ENCODE assay signal across 8 cellular contexts in the genomic region with DNA sequence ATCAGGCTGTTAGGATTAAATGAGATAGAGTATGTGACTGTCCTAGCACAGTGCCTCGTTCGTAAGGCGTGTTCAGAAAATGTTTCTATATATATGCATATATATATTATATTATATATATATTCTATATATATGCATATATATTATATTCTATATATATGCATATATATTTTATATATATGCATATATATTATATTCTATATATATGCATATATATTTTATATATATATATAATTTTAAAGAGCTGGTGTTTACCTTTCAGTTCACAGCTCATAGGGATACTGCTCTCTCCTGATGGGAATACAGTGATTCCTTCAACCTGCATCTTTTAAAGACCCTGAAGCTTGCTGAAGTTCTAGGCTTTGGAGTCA. TPM values are rescaled to one million over a fixed set of nuclear protein-coding genes. Genes with fewer than 3 reads are reported as not detected.
DNase-seq lines count a peak whose midpoint lies in the region; ATAC-seq, FAIRE-seq and TF ChIP-seq lines count a peak whose summit lies in the region.

No MANE protein-coding gene starts in this region.

- H3K36me3 Mint-ChIP-seq in stimulated activated naive CD8-positive, alpha-beta T cell treated with anti-CD3 and anti-CD28 coated beads, Interleukin-15, Interleukin-2, amounts not matched to agents 100 ng/mL and 50 ng/mL, for 24 hours (ENCODE audit: low read depth) = peaks cover 9% of the 10 kb centered on the region

- no peaks in the 10 kb centered on the region for H3K9me3 ChIP-seq in breast epithelium
- no peaks in the 10 kb centered on the region for H3K9me3 ChIP-seq in mesodermal cell (ENCODE audit: control insufficient read depth, low read length)
- H3K9me3 ChIP-seq in aorta (ENCODE audit: control insufficient read depth, low read length) = no peaks in the 10 kb centered on the region

- H3K36me3 ChIP-seq in breast epithelium = peaks cover 3% of the 10 kb centered on the region
- peaks cover 45% of the 10 kb centered on the region for H3K36me3 ChIP-seq in mesodermal cell (ENCODE audit: control insufficient read depth, insufficient read depth, low read length)
- H3K36me3 ChIP-seq in aorta (ENCODE audit: control insufficient read depth in 1 of 2, insufficient read depth in 2 of 2, low read length in 1 of 2) = peaks cover 0 to 2% of the 10 kb centered on the region in 2 donors

- peak overlapping the region; percentile 90 for H3K4me3 Mint-ChIP-seq in stimulated activated naive CD8-positive, alpha-beta T cell treated with anti-CD3 and anti-CD28 coated beads, Interleukin-15, Interleukin-2, amounts not matched to agents 100 ng/mL and 50 ng/mL, for 24 hours

- peak overlapping the region; percentile 95 to 96 for H3K27ac ChIP-seq in breast epithelium
- peak overlapping the region; percentile 96 for H3K27ac ChIP-seq in mesodermal cell (ENCODE audit: low read depth, low read length, severe bottlenecking)
- no peak overlapping the region for H3K27ac ChIP-seq in aorta (ENCODE audit: low read depth in 1 of 2, low read length in 2 of 2)

- no peaks in the 10 kb centered on the region for H3K27me3 Mint-ChIP-seq in stimulated activated naive CD8-positive, alpha-beta T cell treated with anti-CD3 and anti-CD28 coated beads, Interleukin-15, Interleukin-2, amounts not matched to agents 100 ng/mL and 50 ng/mL, for 24 hours

- H3K9me3 Mint-ChIP-seq in stimulated activated naive CD8-positive, alpha-beta T cell treated with anti-CD3 and anti-CD28 coated beads, Interleukin-15, Interleukin-2, amounts not matched to agents 100 ng/mL and 50 ng/mL, for 24 hours = no peaks in the 10 kb centered on the region

- no peaks in the 10 kb centered on the region for H3K27me3 ChIP-seq in breast epithelium
- H3K27me3 ChIP-seq in aorta (ENCODE audit: control insufficient read depth in 1 of 2, insufficient read depth in 2 of 2, low read length in 1 of 2) = no peaks in the 10 kb centered on the region

- H3K4me3 ChIP-seq in breast epithelium (peak overlapping the region; percentile 79 to 80 (median 79)), mesodermal cell (ENCODE audit: extremely low read depth, insufficient read depth, low read length, poor library complexity, severe bottlenecking) (peak overlapping the region; percentile 77), aorta (ENCODE audit: low read length in 2 of 2) (peak overlapping the region; percentile 59 to 90)

- no peak for FAIRE-seq in GM12891 (lab: Jason Lieb, UNC)

- no CpG with 5 or more reads among the region's 3 CpGs for WGBS in mesodermal cell (ENCODE audit: insufficient coverage in 2 of 2), 2 experiments
- WGBS in aorta, 2 donors = 23 to 29% methylated on average over 3 of the region's 3 CpGs

- DNase-seq in stimulated activated naive CD8-positive, alpha-beta T cell treated with anti-CD3 and anti-CD28 coated beads, Interleukin-15, Interleukin-2, amounts not matched to agents 100 U/mL and 50 U/mL, for 24 hours = no peak
- DNase-seq in breast epithelium (ENCODE audit: low spot score in 2 of 2) (no peak), aorta (no peak), GM12891 (ENCODE audit: insufficient read length, low spot score) (no peak), inferior parietal cortex (ENCODE audit: extremely low spot score) (no peak)
- DNase-seq in stimulated activated CD4-positive, alpha-beta T cell treated with anti-CD3 and anti-CD28 coated beads, Interleukin-4, amount 100 ng/mL, for 4 hours = no peak

- H3K4me1 Mint-ChIP-seq in stimulated activated naive CD8-positive, alpha-beta T cell treated with anti-CD3 and anti-CD28 coated beads, Interleukin-15, Interleukin-2, amounts not matched to agents 100 ng/mL and 50 ng/mL, for 24 hours (ENCODE audit: low read depth) = peaks cover 13% of the 10 kb centered on the region

- no peak for ATAC-seq in stimulated activated naive CD8-positive, alpha-beta T cell treated with anti-CD3 and anti-CD28 coated beads, Interleukin-15, Interleukin-2, amounts not matched to agents 100 U/mL and 50 U/mL, for 24 hours
- no peak for ATAC-seq in aorta (ENCODE audit: low FRiP score)

- peak overlapping the region; percentile 93 for H3K27ac Mint-ChIP-seq in stimulated activated naive CD8-positive, alpha-beta T cell treated with anti-CD3 and anti-CD28 coated beads, Interleukin-15, Interleukin-2, amounts not matched to agents 100 ng/mL and 50 ng/mL, for 24 hours

- no peak for TF ChIP-seq POLR2A in breast epithelium (IDR thresholded peaks at IDR 0.05)
- TF ChIP-seq POLR2A in GM12891 (IDR thresholded peaks at IDR 0.05; ENCODE audit: low read depth, low read length) = no peak

- peaks cover 3 to 9% of the 10 kb centered on the region in 2 donors for H3K4me1 ChIP-seq in breast epithelium
- H3K4me1 ChIP-seq in mesodermal cell (ENCODE audit: control insufficient read depth, insufficient read depth, low read length, poor library complexity, severe bottlenecking) = no peaks in the 10 kb centered on the region
- H3K4me1 ChIP-seq in aorta (ENCODE audit: control insufficient read depth in 1 of 2, insufficient read depth in 2 of 2, low read length in 2 of 2) = peaks cover 4 to 9% of the 10 kb centered on the region in 2 donors

- intact Hi-C loops in breast epithelium (cut with DNase I; ENCODE audit: low total_unique reads) = no loop called here
- intact Hi-C loops in aorta (cut with DNase I) = loop anchor here in 1 of 2 donors (5.0 kb wide), 1 partner anchor 145 kb away; a partner anchor contains a TSS

- TF ChIP-seq CTCF in breast epithelium (IDR thresholded peaks at IDR 0.05) = no peak

TF ChIP-seq in GM12891, 5 proteins besides CTCF, POLR2A, EP300 and RAD21:
- TF ChIP-seq TAF1 (IDR thresholded peaks at IDR 0.05; ENCODE audit: low read depth, low read length) (no peak), SPI1 (IDR thresholded peaks at IDR 0.05; ENCODE audit: low read depth, low read length) (no peak), POU2F2 (IDR thresholded peaks at IDR 0.05; ENCODE audit: low read depth, low read length) (no peak), POLR2AphosphoS5 (IDR thresholded peaks at IDR 0.05; ENCODE audit: low read depth, low read length) (no peak), PAX5 (IDR thresholded peaks at IDR 0.05; ENCODE audit: insufficient read depth, low read length, severe bottlenecking) (no peak)

RNA-seq across cellular contexts. Expression of a gene that starts 0.7 kb away (rescaled TPM):
- total RNA-seq in breast epithelium = 100 to 1,000 TPM in 2 of 3 donors, 10 to 100 TPM in 1; 88.4 to 116 (median 106) TPM
- 303 TPM for polyA plus RNA-seq in mesodermal cell (2013, experiment 1 of 2)
- 287 TPM for polyA plus RNA-seq in mesodermal cell (2013, experiment 2 of 2)
- 10 to 100 TPM; 84.4 to 91.1 TPM for total RNA-seq in aorta
- polyA plus RNA-seq in aorta = 100 to 1,000 TPM; 183 to 191 TPM
- polyA plus RNA-seq in GM12891 (2012; ENCODE audit: low read depth, missing spikeins) = 313 TPM

Comparison
In these comparisons a context has a peak if more than half of its experiments do, and no peak if none do; other contexts are left out.
1. H3K27ac ChIP-seq: peak in breast epithelium (2 of 2) and mesodermal cell (single experiment); none in aorta (0 of 2).
2. Peak in every context shown above with its lines, with median percentiles within 50 percentile points of each other: H3K4me3 ChIP-seq.